1 cellular context compared by ENCODE assay signal in genomic region chr3:87206635-87207034, GRCh38.
TF ChIP-seq lines count a peak whose summit lies in the region.

No MANE protein-coding gene starts in this region.

TF ChIP-seq in A549, 52 proteins besides CTCF, POLR2A, EP300 and RAD21 (continued from another document):
- TF ChIP-seq REST (IDR thresholded peaks at IDR 0.05) = no peak
